In the genomic region with DNA sequence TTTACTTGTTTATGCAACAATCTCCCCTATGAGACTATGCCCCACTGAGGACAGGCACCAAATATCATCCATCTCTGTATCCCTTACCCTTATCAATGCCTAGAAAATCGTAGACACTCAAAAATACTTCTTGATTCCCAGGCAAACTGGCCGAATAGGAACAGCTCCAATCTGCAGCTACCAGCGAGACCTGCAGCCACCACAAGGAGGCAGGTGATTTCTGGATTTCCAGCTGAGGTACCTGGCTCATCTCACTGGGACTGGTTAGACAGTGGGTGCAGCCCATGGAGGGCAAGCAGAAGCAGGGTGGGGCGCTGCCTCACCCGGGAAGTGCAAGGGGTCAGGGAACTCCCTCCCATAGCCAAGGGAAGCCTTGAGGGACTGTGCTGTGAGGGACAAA, we compare ENCODE assay signal across 11 cellular contexts. TPM values are rescaled to one million over a fixed set of nuclear protein-coding genes. Genes with fewer than 3 reads are reported as not detected.
A peak's percentile ranks its signal among the peaks of the same experiment; 100 is the strongest.
DNase-seq lines count a peak whose midpoint lies in the region; ATAC-seq and TF ChIP-seq lines count a peak whose summit lies in the region.
"Had no signal": no experiment of that assay in that cellular context is flagged by ENCODE, and none has a peak within 500 bp of the region (broad histone marks: within the 10 kb centered on the region; RNA-seq: fewer than 3 reads in every experiment).

No MANE protein-coding gene starts in this region.

- no peak for ATAC-seq in GM18858 (IDR thresholded peaks at IDR 0.05; ENCODE audit: unreplicated experiment)
- no peak for ATAC-seq in heart left ventricle

- intact Hi-C loops in heart left ventricle (cut with DNase I): loop anchor here in 2 of 10 donors (5.0 kb wide), 2 partner anchors 49 to 161 kb away; no protein-coding TSS in a partner anchor

- no peaks in the 10 kb centered on the region for H3K27me3 ChIP-seq in heart left ventricle
- H3K27me3 ChIP-seq: uterus had no signal

- H3K27me3 Mint-ChIP-seq in nephron progenitor cell (ENCODE audit: low read depth, poor library complexity): peaks cover 11% of the 10 kb centered on the region

- no peaks in the 10 kb centered on the region for H3K4me1 ChIP-seq in heart left ventricle
- H3K4me1 ChIP-seq: uterus had no signal

- peaks cover 26% of the 10 kb centered on the region for H3K9me3 Mint-ChIP-seq in nephron progenitor cell

- no peaks in the 10 kb centered on the region for H3K36me3 Mint-ChIP-seq in nephron progenitor cell (ENCODE audit: low read depth)

- H3K27ac ChIP-seq in heart left ventricle: no peak overlapping the region
- H3K27ac ChIP-seq: uterus had no signal

- H3K27ac Mint-ChIP-seq in nephron progenitor cell: no peak overlapping the region

- no peaks in the 10 kb centered on the region for H3K9me3 ChIP-seq in heart left ventricle
- H3K9me3 ChIP-seq: uterus had no signal

- H3K4me1 Mint-ChIP-seq in nephron progenitor cell: no peaks in the 10 kb centered on the region

- peak; percentile 4 for DNase-seq in DMS53 treated with DMSO at 0.1 percent for 48 hours (lab: John Stamatoyannopoulos, UW; ENCODE audit: unreplicated experiment)
- peak; percentile 22 for DNase-seq in NCI-H146 treated with DMSO at 0.1 percent for 48 hours (lab: John Stamatoyannopoulos, UW; ENCODE audit: unreplicated experiment)
- peak; percentile 57 for DNase-seq in epithelial cell of esophagus (ENCODE audit: low read depth)
- DNase-seq in nephron progenitor cell: peak; percentile 6
- no peak for DNase-seq in COLO668 (lab: John Stamatoyannopoulos, UW; ENCODE audit: unreplicated experiment)
- no peak for DNase-seq in NCI-H2081 (lab: John Stamatoyannopoulos, UW)
- no peak for DNase-seq in heart left ventricle
- DNase-seq: occipital lobe, uterus had no signal

- peak; percentile 59 for TF ChIP-seq CTCF in epithelial cell of esophagus (IDR thresholded peaks at IDR 0.05; ENCODE audit: insufficient read depth, low read depth, low read length, missing control alignments)
- TF ChIP-seq CTCF in nephron progenitor cell (IDR thresholded peaks at IDR 0.05): peak; percentile 27
- TF ChIP-seq CTCF in heart left ventricle (IDR thresholded peaks at IDR 0.05): peak in 4 of 12 donors; percentile 11 to 25 (median 18)

- H3K4me3 Mint-ChIP-seq in nephron progenitor cell: no peak overlapping the region

- TF ChIP-seq POLR2A in heart left ventricle (IDR thresholded peaks at IDR 0.05): no peak

- no peak overlapping the region for H3K4me3 ChIP-seq in epithelial cell of esophagus (ENCODE audit: low read length)
- no peak overlapping the region for H3K4me3 ChIP-seq in heart left ventricle
- H3K4me3 ChIP-seq: uterus had no signal

- WGBS in heart left ventricle, 4 donors: 72 to 76% (median 74%) methylated on average over 5 of the region's 5 CpGs

- no peaks in the 10 kb centered on the region for H3K36me3 ChIP-seq in heart left ventricle
- H3K36me3 ChIP-seq: uterus had no signal

RNA-seq across cellular contexts. Expression of gene PPP1R3C, which starts 10.8 kb away (rescaled TPM):
- total RNA-seq in heart left ventricle: 100 to 1,000 TPM in 7 of 9 donors, 10 to 100 TPM in 2; 38.0 to 270 (median 150) TPM
- 10 to 100 TPM; 35.4 to 82.6 TPM for polyA plus RNA-seq in heart left ventricle
- total RNA-seq: T-helper 2 cell treated with Interferon-gamma antibody and Interleukin-4, amounts not matched to agents 100 ng/mL and 5 ng/mL, for 36 hours had no signal

Comparison
In these comparisons a context has a peak if more than half of its experiments do, and no peak if none do; other contexts are left out.
1. DNase-seq: peak in DMS53 treated with DMSO at 0.1 percent for 48 hours (single experiment), NCI-H146 treated with DMSO at 0.1 percent for 48 hours (single experiment), epithelial cell of esophagus (single experiment) and nephron progenitor cell (single experiment); none in COLO668 (single experiment), NCI-H2081 (0 of 2) and heart left ventricle (0 of 5).